In genomic region chr17:44353656-44354331, GRCh38 we compare ENCODE assay signal across 8 cellular contexts. TPM values are rescaled to one million over a fixed set of nuclear protein-coding genes. Genes with fewer than 3 reads are reported as not detected.
DNase-seq lines count a peak whose midpoint lies in the region; ATAC-seq and TF ChIP-seq lines count a peak whose summit lies in the region.

No MANE protein-coding gene starts in this region.

- peak; percentile 12 for DNase-seq in activated naive CD4-positive, alpha-beta T cell treated with Interleukin-2 at 50 U/mL for 16 hours
- no peak for DNase-seq in activated naive CD4-positive, alpha-beta T cell (lab: John Stamatoyannopoulos, UW)
- DNase-seq in iPS-NIHi11 (ENCODE audit: low spot score) (peak; percentile 74), upper lobe of left lung (peak in 1 of 2 donors; percentile 89)
- DNase-seq in activated CD8-positive, alpha-beta memory T cell treated with anti-CD3 and anti-CD28 coated beads, Interleukin-2, amount 50 U/mL, for 48 hours, result no peak

- no peak for TF ChIP-seq POLR2A in upper lobe of left lung (IDR thresholded peaks at IDR 0.05)

- peak in 1 of 2 donors; percentile 51 for ATAC-seq in upper lobe of left lung (ENCODE audit: low FRiP score in 2 of 2)
- no peak for ATAC-seq in HG02938 (IDR thresholded peaks at IDR 0.05; ENCODE audit: unreplicated experiment)
- no peak for ATAC-seq in GM18868 (IDR thresholded peaks at IDR 0.05; ENCODE audit: unreplicated experiment)

- no peaks in the 10 kb centered on the region for H3K9me3 Mint-ChIP-seq in activated naive CD4-positive, alpha-beta T cell treated with anti-CD3 and anti-CD28 coated beads, Interleukin-2, amount 50 U/mL, for 24 hours

- WGBS in upper lobe of left lung, 2 donors, result 57% methylated on average over 100 of the region's 101 CpGs; no CpG with 5 or more reads in 1 of the 2 donors

- no peak overlapping the region for H3K27ac Mint-ChIP-seq in activated naive CD4-positive, alpha-beta T cell treated with anti-CD3 and anti-CD28 coated beads, Interleukin-2, amount 50 U/mL, for 24 hours

- peaks cover 2% of the 10 kb centered on the region for H3K36me3 Mint-ChIP-seq in activated naive CD4-positive, alpha-beta T cell treated with anti-CD3 and anti-CD28 coated beads, Interleukin-2, amount 50 U/mL, for 24 hours

- no peaks in the 10 kb centered on the region for H3K27me3 ChIP-seq in upper lobe of left lung

- no peaks in the 10 kb centered on the region for H3K9me3 ChIP-seq in upper lobe of left lung

- peak overlapping the region in 3 of 4 donors; percentile 34 to 42 (median 42) for H3K4me3 ChIP-seq in upper lobe of left lung

- H3K4me1 Mint-ChIP-seq in activated naive CD4-positive, alpha-beta T cell treated with anti-CD3 and anti-CD28 coated beads, Interleukin-2, amount 50 U/mL, for 24 hours, result peaks cover 10% of the 10 kb centered on the region

- H3K27me3 Mint-ChIP-seq in activated naive CD4-positive, alpha-beta T cell treated with anti-CD3 and anti-CD28 coated beads, Interleukin-2, amount 50 U/mL, for 24 hours, result no peaks in the 10 kb centered on the region

- peaks cover 18 to 49% (median 41%) of the 10 kb centered on the region in 4 donors for H3K36me3 ChIP-seq in upper lobe of left lung

- no peak for TF ChIP-seq CTCF in upper lobe of left lung (IDR thresholded peaks at IDR 0.05)

- peaks cover 0 to 18% (median 2%) of the 10 kb centered on the region in 4 donors for H3K4me1 ChIP-seq in upper lobe of left lung

- peak overlapping the region; percentile 74 for H3K4me3 Mint-ChIP-seq in activated naive CD4-positive, alpha-beta T cell treated with anti-CD3 and anti-CD28 coated beads, Interleukin-2, amount 50 U/mL, for 24 hours

- no peak for TF ChIP-seq EP300 in upper lobe of left lung (IDR thresholded peaks at IDR 0.05)

- H3K27ac ChIP-seq in upper lobe of left lung, result no peak overlapping the region

RNA-seq across cellular contexts. Expression of gene GRN, which starts 8.7 kb away (rescaled TPM):
- 1,000 to 10,000 TPM in 4 of 6 donors, 100 to 1,000 TPM in 2; 439 to 1,887 (median 1,220) TPM for total RNA-seq in upper lobe of left lung

RNA-seq across cellular contexts. Expression of gene FAM171A2, which starts 9.9 kb away (rescaled TPM):
- 1 to 10 TPM in 2 of 6 donors, under 1 TPM in 3, not detected in 1; 0.61 to 4.6 (median 0.98) TPM for total RNA-seq in upper lobe of left lung

RNA-seq across cellular contexts. Expression of gene SLC25A39, which starts 29.2 kb away (rescaled TPM):
- 100 to 1,000 TPM in 3 of 6 donors, 10 to 100 TPM in 3; 56.8 to 144 (median 98.6) TPM for total RNA-seq in upper lobe of left lung

RNA-seq across cellular contexts. Expression of gene ITGA2B, which starts 35.7 kb away (rescaled TPM):
- total RNA-seq in upper lobe of left lung, result 10 to 100 TPM in 3 of 6 donors, 1 to 10 TPM in 3; 3.0 to 18.1 (median 7.5) TPM

RNA-seq across cellular contexts. Expression of gene RUNDC3A, which starts 45.4 kb away (rescaled TPM):
- total RNA-seq in upper lobe of left lung, result 1 to 10 TPM in 2 of 6 donors, under 1 TPM in 1, not detected in 3; 0.13 to 2.6 (median 1.0) TPM

Comparison
In these comparisons a context has a peak if more than half of its experiments do, and no peak if none do; other contexts are left out.
1. DNase-seq: peak in activated naive CD4-positive, alpha-beta T cell treated with Interleukin-2 at 50 U/mL for 16 hours (single experiment) and iPS-NIHi11 (single experiment); none in activated naive CD4-positive, alpha-beta T cell (0 of 4) and activated CD8-positive, alpha-beta memory T cell treated with anti-CD3 and anti-CD28 coated beads, Interleukin-2, amount 50 U/mL, for 48 hours (single experiment).